ENCODE assay signal across 8 cellular contexts in the genomic region with DNA sequence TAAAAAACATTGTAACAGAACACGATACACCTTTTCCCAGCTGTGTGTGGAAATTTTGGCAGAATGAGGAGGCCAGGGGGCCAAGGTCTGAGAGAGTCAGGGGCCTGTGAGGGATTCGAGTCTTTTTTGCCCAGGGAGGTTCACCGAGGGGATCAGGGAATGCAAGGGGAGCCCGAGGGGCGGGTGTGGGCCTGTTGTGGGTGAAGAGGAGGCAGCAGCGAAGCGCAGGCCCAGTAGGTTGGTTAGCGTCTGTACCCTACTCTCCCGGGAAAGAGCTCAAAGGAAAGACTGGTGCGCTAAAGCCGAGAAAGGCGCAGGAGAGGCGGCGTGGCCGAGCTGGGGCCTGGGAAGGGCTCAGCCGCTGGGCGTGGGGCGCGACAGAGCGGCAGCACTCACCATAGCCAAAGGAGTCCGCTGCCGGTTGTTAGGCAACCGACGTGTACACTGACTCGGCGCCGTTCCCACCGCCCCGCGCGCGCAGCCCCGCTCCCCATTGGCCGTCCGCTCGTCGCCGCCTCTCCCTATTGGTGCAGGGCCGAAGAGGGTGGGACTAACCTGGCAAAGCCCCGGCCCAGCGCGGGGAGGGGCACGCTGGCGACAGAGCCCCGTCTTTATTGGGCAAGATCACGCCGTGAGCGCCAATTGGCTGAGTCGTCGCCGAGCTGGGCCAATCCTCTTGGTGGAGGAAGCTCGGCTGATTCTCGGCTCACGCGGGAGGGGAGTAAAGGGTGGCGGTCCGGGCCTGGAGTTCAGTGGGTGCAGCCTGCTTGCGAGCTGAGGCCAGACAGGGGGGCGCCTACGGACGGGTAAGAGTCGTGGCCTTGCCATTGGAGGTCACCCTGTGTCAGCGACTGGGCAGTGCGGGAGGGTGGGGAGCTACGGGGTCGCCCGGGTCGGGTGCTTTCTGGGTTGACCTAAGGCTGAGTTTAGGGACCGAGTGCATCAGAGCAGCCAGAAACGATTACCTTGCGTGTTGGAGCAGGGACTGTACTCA. TPM values are rescaled to one million over a fixed set of nuclear protein-coding genes. Genes with fewer than 3 reads are reported as not detected.
DNase-seq lines count a peak whose midpoint lies in the region; ATAC-seq and TF ChIP-seq lines count a peak whose summit lies in the region.

A gene (minus strand): TSS at position 446 of the 994 bp plus-strand sequence. CDS start 47 bp downstream, at position 399.
A gene (plus strand): TSS at position 752 of the 994 bp plus-strand sequence. CDS start 15,262 bp downstream, outside the sequence.

- ATAC-seq in GM21529 (IDR thresholded peaks at IDR 0.05; ENCODE audit: unreplicated experiment) = peak; percentile 98

- H3K27ac Mint-ChIP-seq in IgD-negative memory B cell = peak within 1 kb of the TSS; percentile 47 to 97 (median 85)

- H3K36me3 Mint-ChIP-seq in IgD-negative memory B cell = no peaks in the 10 kb centered on the region

- no peaks in the 10 kb centered on the region for H3K27me3 Mint-ChIP-seq in IgD-negative memory B cell

- H3K4me1 Mint-ChIP-seq in IgD-negative memory B cell = peaks cover 0 to 17% (median 11%) of the 10 kb centered on the region in 3 donors

- no peaks in the 10 kb centered on the region for H3K9me3 Mint-ChIP-seq in IgD-negative memory B cell

- peak within 1 kb of the TSS; percentile 86 to 95 (median 94) for H3K4me3 Mint-ChIP-seq in IgD-negative memory B cell

- no peak for TF ChIP-seq CTCF in epithelial cell of proximal tubule (conservative IDR thresholded peaks at IDR 0.05; ENCODE audit: low read depth, low read length)

- peak within 1 kb of the TSS; percentile 84 for H3K4me3 ChIP-seq in epithelial cell of proximal tubule (ENCODE audit: low read depth, low read length)

- DNase-seq in DMS 273 treated with DMSO at 0.1 percent for 48 hours (lab: John Stamatoyannopoulos, UW) (peak; percentile 89), OCI-M2 (lab: John Stamatoyannopoulos, UW; ENCODE audit: unreplicated experiment) (peak; percentile 9), activated T-cell treated with anti-CD3 and anti-CD28 coated beads for 48 hours (ENCODE audit: low read depth) (peak; percentile 89), epithelial cell of proximal tubule (ENCODE audit: low read depth) (peak; percentile 39), mucosa of gallbladder (ENCODE audit: low spot score) (peak; percentile 96)
- peak; percentile 76 to 86 for DNase-seq in stimulated activated CD8-positive, alpha-beta memory T cell treated with anti-CD3 and anti-CD28 coated beads, Interleukin-4, amount 100 ng/mL, for 4 hours (ENCODE audit: low read depth in 2 of 2, low spot score in 1 of 2)

RNA-seq across cellular contexts. Expression of the first gene that starts in this region (rescaled TPM):
- polyA plus RNA-seq in IgD-negative memory B cell = 21.3 TPM
- total RNA-seq in epithelial cell of proximal tubule (34.4 and 53.7 TPM in 2 replicates), mucosa of gallbladder (44.3 TPM)

RNA-seq across cellular contexts. Expression of the second gene that starts in this region (rescaled TPM):
- 11.7 TPM for polyA plus RNA-seq in IgD-negative memory B cell
- total RNA-seq in epithelial cell of proximal tubule (19.3 and 47.4 TPM in 2 replicates), mucosa of gallbladder (32.4 TPM)

Comparison
In these comparisons a context has a peak if more than half of its experiments do, and no peak if none do; other contexts are left out.
1. Peak in every context shown above with its lines: DNase-seq, ATAC-seq and H3K4me3 ChIP-seq.
2. DNase-seq: peak in every context shown above with its lines; median percentile 96 in mucosa of gallbladder; 89 in DMS 273 treated with DMSO at 0.1 percent for 48 hours; 89 in activated T-cell treated with anti-CD3 and anti-CD28 coated beads for 48 hours; 81 in stimulated activated CD8-positive, alpha-beta memory T cell treated with anti-CD3 and anti-CD28 coated beads, Interleukin-4, amount 100 ng/mL, for 4 hours; 39 in epithelial cell of proximal tubule; 9 in OCI-M2.